1 cellular context compared by ENCODE assay signal in genomic region chr11:72814139-72814830, GRCh38.
TF ChIP-seq lines count a peak whose summit lies in the region.

A gene with protein sequence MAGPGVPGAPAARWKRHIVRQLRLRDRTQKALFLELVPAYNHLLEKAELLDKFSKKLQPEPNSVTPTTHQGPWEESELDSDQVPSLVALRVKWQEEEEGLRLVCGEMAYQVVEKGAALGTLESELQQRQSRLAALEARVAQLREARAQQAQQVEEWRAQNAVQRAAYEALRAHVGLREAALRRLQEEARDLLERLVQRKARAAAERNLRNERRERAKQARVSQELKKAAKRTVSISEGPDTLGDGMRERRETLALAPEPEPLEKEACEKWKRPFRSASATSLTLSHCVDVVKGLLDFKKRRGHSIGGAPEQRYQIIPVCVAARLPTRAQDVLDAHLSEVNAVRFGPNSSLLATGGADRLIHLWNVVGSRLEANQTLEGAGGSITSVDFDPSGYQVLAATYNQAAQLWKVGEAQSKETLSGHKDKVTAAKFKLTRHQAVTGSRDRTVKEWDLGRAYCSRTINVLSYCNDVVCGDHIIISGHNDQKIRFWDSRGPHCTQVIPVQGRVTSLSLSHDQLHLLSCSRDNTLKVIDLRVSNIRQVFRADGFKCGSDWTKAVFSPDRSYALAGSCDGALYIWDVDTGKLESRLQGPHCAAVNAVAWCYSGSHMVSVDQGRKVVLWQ (plus strand): TSS chr11:72814411. CDS start chr11:72814446, 35 bp downstream.

TF ChIP-seq in GM12878, 131 proteins besides CTCF, POLR2A, EP300 and RAD21 (continued from another document and continues in another):
- TF ChIP-seq ZNF687 (IDR thresholded peaks at IDR 0.05), result no peak; the same call in 1 of the 2 replicates
- TF ChIP-seq IKZF1 (conservative IDR thresholded peaks at IDR 0.05), result peak; percentile 77
- TF ChIP-seq BCL11A (IDR thresholded peaks at IDR 0.05; ENCODE audit: low read depth, low read length), result no peak
- peak; percentile 99 for TF ChIP-seq KLF5 (IDR thresholded peaks at IDR 0.05; ENCODE audit: partially characterized antibody)
- no peak for TF ChIP-seq TARDBP (IDR thresholded peaks at IDR 0.05; ENCODE audit: borderline replicate concordance)
- no peak for TF ChIP-seq ZBTB4 (CRISPR knock-in tag; IDR thresholded peaks at IDR 0.05)
- TF ChIP-seq TCF3 (IDR thresholded peaks at IDR 0.05; ENCODE audit: borderline replicate concordance, insufficient read depth, low read depth, low read length), result no peak
- no peak for TF ChIP-seq ELK1 (IDR thresholded peaks at IDR 0.05; ENCODE audit: low read depth, low read length)
- no peak for TF ChIP-seq CUX1 (IDR thresholded peaks at IDR 0.05; ENCODE audit: insufficient replicate concordance, low read depth, low read length)
- TF ChIP-seq, protein P1, sequence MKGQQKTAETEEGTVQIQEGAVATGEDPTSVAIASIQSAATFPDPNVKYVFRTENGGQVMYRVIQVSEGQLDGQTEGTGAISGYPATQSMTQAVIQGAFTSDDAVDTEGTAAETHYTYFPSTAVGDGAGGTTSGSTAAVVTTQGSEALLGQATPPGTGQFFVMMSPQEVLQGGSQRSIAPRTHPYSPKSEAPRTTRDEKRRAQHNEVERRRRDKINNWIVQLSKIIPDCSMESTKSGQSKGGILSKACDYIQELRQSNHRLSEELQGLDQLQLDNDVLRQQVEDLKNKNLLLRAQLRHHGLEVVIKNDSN (IDR thresholded peaks at IDR 0.05; ENCODE audit: borderline replicate concordance, extremely low read length, insufficient read depth, low read depth, low read length), result no peak
- no peak for TF ChIP-seq ZNF274 (IDR thresholded peaks at IDR 0.05; ENCODE audit: insufficient read depth, insufficient read length)
- no peak for TF ChIP-seq ESRRA (IDR thresholded peaks at IDR 0.05; ENCODE audit: low read length)
- TF ChIP-seq HSF1 (IDR thresholded peaks at IDR 0.05; ENCODE audit: low read depth, low read length), result no peak
- TF ChIP-seq ZBED1 (IDR thresholded peaks at IDR 0.05; ENCODE audit: borderline replicate concordance), result no peak
- no peak; the same call in 1 of the 2 replicates for TF ChIP-seq CHD2 (IDR thresholded peaks at IDR 0.05; ENCODE audit: borderline replicate concordance, low read depth, low read length)
- no peak for TF ChIP-seq HDGF (IDR thresholded peaks at IDR 0.05)
- TF ChIP-seq ZNF622 (IDR thresholded peaks at IDR 0.05), result no peak
- no peak for TF ChIP-seq NR2C1 (IDR thresholded peaks at IDR 0.05)
- TF ChIP-seq IKZF2 (IDR thresholded peaks at IDR 0.05), result no peak
- TF ChIP-seq FOS (IDR thresholded peaks at IDR 0.05; ENCODE audit: borderline replicate concordance, extremely low read depth, insufficient read length), result no peak
- TF ChIP-seq ETV6 (conservative IDR thresholded peaks at IDR 0.05 in 1 of 2, IDR thresholded peaks at IDR 0.05 in 1 of 2; ENCODE audit: borderline replicate concordance in 1 of 2, low read depth in 1 of 2), result no peak
- TF ChIP-seq, protein P2, sequence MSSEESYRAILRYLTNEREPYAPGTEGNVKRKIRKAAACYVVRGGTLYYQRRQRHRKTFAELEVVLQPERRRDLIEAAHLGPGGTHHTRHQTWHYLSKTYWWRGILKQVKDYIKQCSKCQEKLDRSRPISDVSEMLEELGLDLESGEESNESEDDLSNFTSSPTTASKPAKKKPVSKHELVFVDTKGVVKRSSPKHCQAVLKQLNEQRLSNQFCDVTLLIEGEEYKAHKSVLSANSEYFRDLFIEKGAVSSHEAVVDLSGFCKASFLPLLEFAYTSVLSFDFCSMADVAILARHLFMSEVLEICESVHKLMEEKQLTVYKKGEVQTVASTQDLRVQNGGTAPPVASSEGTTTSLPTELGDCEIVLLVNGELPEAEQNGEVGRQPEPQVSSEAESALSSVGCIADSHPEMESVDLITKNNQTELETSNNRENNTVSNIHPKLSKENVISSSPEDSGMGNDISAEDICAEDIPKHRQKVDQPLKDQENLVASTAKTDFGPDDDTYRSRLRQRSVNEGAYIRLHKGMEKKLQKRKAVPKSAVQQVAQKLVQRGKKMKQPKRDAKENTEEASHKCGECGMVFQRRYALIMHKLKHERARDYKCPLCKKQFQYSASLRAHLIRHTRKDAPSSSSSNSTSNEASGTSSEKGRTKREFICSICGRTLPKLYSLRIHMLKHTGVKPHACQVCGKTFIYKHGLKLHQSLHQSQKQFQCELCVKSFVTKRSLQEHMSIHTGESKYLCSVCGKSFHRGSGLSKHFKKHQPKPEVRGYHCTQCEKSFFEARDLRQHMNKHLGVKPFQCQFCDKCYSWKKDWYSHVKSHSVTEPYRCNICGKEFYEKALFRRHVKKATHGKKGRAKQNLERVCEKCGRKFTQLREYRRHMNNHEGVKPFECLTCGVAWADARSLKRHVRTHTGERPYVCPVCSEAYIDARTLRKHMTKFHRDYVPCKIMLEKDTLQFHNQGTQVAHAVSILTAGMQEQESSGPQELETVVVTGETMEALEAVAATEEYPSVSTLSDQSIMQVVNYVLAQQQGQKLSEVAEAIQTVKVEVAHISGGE (CRISPR knock-in tag; IDR thresholded peaks at IDR 0.05), result no peak
- no peak for TF ChIP-seq BACH1 (IDR thresholded peaks at IDR 0.05; ENCODE audit: borderline replicate concordance)
- TF ChIP-seq HDAC2 (IDR thresholded peaks at IDR 0.05), result no peak
- no peak for TF ChIP-seq SREBF2 (IDR thresholded peaks at IDR 0.05; ENCODE audit: low read length)
- no peak for TF ChIP-seq CHD4 (IDR thresholded peaks at IDR 0.05)
- no peak for TF ChIP-seq GABPA (IDR thresholded peaks at IDR 0.05; ENCODE audit: low read depth)
- TF ChIP-seq MYB (IDR thresholded peaks at IDR 0.05; ENCODE audit: borderline replicate concordance, low read depth, low read length), result no peak
- no peak for TF ChIP-seq KDM1A (IDR thresholded peaks at IDR 0.05; ENCODE audit: borderline replicate concordance)
- TF ChIP-seq EGR1 (IDR thresholded peaks at IDR 0.05; ENCODE audit: borderline replicate concordance in 1 of 2, low read depth in 2 of 2, low read length in 2 of 2), result peak in 1 of 2 experiments; percentile 71; a peak in 2 of 3 replicates
- no peak for TF ChIP-seq TCF7 (IDR thresholded peaks at IDR 0.05; ENCODE audit: borderline replicate concordance)
- no peak for TF ChIP-seq CBX5 (IDR thresholded peaks at IDR 0.05; ENCODE audit: low read depth)
- TF ChIP-seq, protein P3, sequence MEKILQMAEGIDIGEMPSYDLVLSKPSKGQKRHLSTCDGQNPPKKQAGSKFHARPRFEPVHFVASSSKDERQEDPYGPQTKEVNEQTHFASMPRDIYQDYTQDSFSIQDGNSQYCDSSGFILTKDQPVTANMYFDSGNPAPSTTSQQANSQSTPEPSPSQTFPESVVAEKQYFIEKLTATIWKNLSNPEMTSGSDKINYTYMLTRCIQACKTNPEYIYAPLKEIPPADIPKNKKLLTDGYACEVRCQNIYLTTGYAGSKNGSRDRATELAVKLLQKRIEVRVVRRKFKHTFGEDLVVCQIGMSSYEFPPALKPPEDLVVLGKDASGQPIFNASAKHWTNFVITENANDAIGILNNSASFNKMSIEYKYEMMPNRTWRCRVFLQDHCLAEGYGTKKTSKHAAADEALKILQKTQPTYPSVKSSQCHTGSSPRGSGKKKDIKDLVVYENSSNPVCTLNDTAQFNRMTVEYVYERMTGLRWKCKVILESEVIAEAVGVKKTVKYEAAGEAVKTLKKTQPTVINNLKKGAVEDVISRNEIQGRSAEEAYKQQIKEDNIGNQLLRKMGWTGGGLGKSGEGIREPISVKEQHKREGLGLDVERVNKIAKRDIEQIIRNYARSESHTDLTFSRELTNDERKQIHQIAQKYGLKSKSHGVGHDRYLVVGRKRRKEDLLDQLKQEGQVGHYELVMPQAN (conservative IDR thresholded peaks at IDR 0.05), result peak; percentile 91
